In the genomic region with DNA sequence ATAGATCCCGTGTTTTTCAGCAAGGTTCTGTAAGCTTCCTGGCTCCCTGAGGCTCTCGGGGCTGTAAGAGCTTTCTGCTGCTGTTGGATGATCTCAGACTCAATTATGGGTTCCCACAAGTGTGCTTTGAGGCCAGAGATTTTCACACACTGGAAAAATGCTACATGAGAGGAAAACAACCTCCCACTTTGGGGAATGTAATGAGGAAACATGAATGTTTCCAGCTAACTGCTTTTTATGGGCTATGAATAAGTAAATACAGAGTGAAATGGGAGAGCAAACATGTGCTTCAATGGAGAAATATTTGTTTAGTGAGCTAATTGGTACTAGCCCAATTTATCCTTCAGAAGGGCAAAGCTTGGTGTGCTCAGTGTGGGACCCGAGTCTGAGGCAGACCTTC, we compare ENCODE assay signal across 10 cellular contexts.
DNase-seq lines count a peak whose midpoint lies in the region; ATAC-seq and TF ChIP-seq lines count a peak whose summit lies in the region.
"Had no signal": no experiment of that assay in that cellular context is flagged by ENCODE, and none has a peak within 500 bp of the region (broad histone marks: within the 10 kb centered on the region; RNA-seq: fewer than 3 reads in every experiment).

No MANE protein-coding gene starts in this region.

- no peak overlapping the region for H4K5ac ChIP-seq in IMR-90 (ENCODE audit: low read depth, low read length)
- no peak overlapping the region for H4K5ac ChIP-seq in mesendoderm (ENCODE audit: low read length)

- in situ Hi-C loops in IMR-90 (cut with MboI; ENCODE audit: low sequenced_read_pairs), result no loop called here

- H3K4me2 ChIP-seq in IMR-90 (ENCODE audit: low read depth, low read length) (no peak overlapping the region), PC-3 (ENCODE audit: low read length) (peak overlapping the region; percentile 44), mesendoderm (ENCODE audit: low read length) (no peak overlapping the region)

- H3K9ac ChIP-seq in IMR-90 (ENCODE audit: low read depth, low read length), result no peak overlapping the region
- H3K9ac ChIP-seq in PC-3 (ENCODE audit: low read length), result no peak overlapping the region
- H3K9ac ChIP-seq in mesendoderm (ENCODE audit: low read length), result no peak overlapping the region

- TF ChIP-seq RAD21 in IMR-90 (IDR thresholded peaks at IDR 0.05; ENCODE audit: low read length), result no peak

- dilution Hi-C loops in IMR-90 (cut with HindIII; ENCODE audit: low sequenced_read_pairs, unreplicated experiment), result no loop called here

- TF ChIP-seq CTCF in IMR-90 (conservative IDR thresholded peaks at IDR 0.05; ENCODE audit: low read depth, low read length) (no peak), PC-3 (conservative IDR thresholded peaks at IDR 0.05; ENCODE audit: low read depth, low read length) (no peak), chondrocyte (IDR thresholded peaks at IDR 0.05) (no peak)

- H3K79me1 ChIP-seq in IMR-90 (ENCODE audit: low read depth in 1 of 2, low read length in 2 of 2) (no peaks in the 10 kb centered on the region), mesendoderm (ENCODE audit: low read length) (no peaks in the 10 kb centered on the region)

- H3K4ac ChIP-seq in IMR-90 (ENCODE audit: low read depth, low read length) (no peak overlapping the region), mesendoderm (ENCODE audit: low read depth, low read length) (no peak overlapping the region)

- intact Hi-C loops in IMR-90 (cut with micrococcal nuclease), result no loop called here
- intact Hi-C loops in PC-3 (cut with micrococcal nuclease), result no loop called here
- intact Hi-C loops in Right ventricle myocardium superior (cut with DNase I), result no loop called here

- DNase-seq in A172 (ENCODE audit: low spot score) (peak; percentile 3), IMR-90 (peak; percentile 64), PC-3 (peak; percentile 73), kidney tubule cell (ENCODE audit: low spot score) (peak; percentile 79), Right ventricle myocardium superior (no peak), chondrocyte (ENCODE audit: low spot score) (no peak), NCI-H2227 (lab: John Stamatoyannopoulos, UW; ENCODE audit: unreplicated experiment) (no peak), mesendoderm (no peak)

- no peak overlapping the region for H3K4me3 Mint-ChIP-seq in chondrocyte (ENCODE audit: unreplicated experiment)
- H3K4me3 Mint-ChIP-seq: natural killer cell treated with Interleukin-12 subunit alpha and Interleukin-12 subunit beta and Interleukin-15 and Interleukin-18, amount 100 ng/mL, for 72 hours had no signal

- BruUV-seq in IMR-90 (replicated peaks; lab: Mats Ljungman, UMichigan) (no TSS peak), PC-3 (replicated peaks; lab: Mats Ljungman, UMichigan) (no TSS peak)

- H3K9me1 ChIP-seq in IMR-90 (ENCODE audit: insufficient read depth, low read length), result no peaks in the 10 kb centered on the region

- H3K36me3 Mint-ChIP-seq in chondrocyte (ENCODE audit: low read depth), result no peaks in the 10 kb centered on the region
- H3K36me3 Mint-ChIP-seq: natural killer cell treated with Interleukin-12 subunit alpha and Interleukin-12 subunit beta and Interleukin-15 and Interleukin-18, amount 100 ng/mL, for 72 hours had no signal

- H3K23ac ChIP-seq in IMR-90 (ENCODE audit: low read depth, low read length), result no peak overlapping the region
- H3K23ac ChIP-seq in mesendoderm (ENCODE audit: low read length), result no peak overlapping the region

- TF ChIP-seq POLR2A in IMR-90 (IDR thresholded peaks at IDR 0.05; ENCODE audit: low read depth, low read length), result no peak

- H4K8ac ChIP-seq in IMR-90 (ENCODE audit: low read depth in 2 of 2, low read length in 2 of 2), result no peak overlapping the region
- no peak overlapping the region for H4K8ac ChIP-seq in mesendoderm (ENCODE audit: low read depth, low read length)

- no peak overlapping the region for H3K14ac ChIP-seq in IMR-90 (replicated peaks; ENCODE audit: low read depth, low read length)

- H3K79me2 ChIP-seq in PC-3 (ENCODE audit: low read length), result no peaks in the 10 kb centered on the region
- no peaks in the 10 kb centered on the region for H3K79me2 ChIP-seq in mesendoderm (ENCODE audit: control insufficient read depth, insufficient read depth, low read length)

- no peak overlapping the region for H2AK5ac ChIP-seq in IMR-90 (ENCODE audit: low read depth, low read length)
- H2AK5ac ChIP-seq in mesendoderm (ENCODE audit: low read length), result no peak overlapping the region

- H3K4me1 ChIP-seq in IMR-90 (ENCODE audit: control insufficient read depth, insufficient read depth, low read length) (peaks cover 4% of the 10 kb centered on the region; the same call in 1 of the 2 replicates), PC-3 (ENCODE audit: insufficient read depth, low read length) (peaks cover 15% of the 10 kb centered on the region), mesendoderm (ENCODE audit: control insufficient read depth, low read depth, low read length) (no peaks in the 10 kb centered on the region)

- peak; percentile 78 for ATAC-seq in IMR-90 (ENCODE audit: low read depth)
- ATAC-seq in PC-3, result peak; percentile 90
- no peak for ATAC-seq in Right ventricle myocardium superior (ENCODE audit: poor library complexity)
- ATAC-seq: natural killer cell treated with Interleukin-12 subunit alpha and Interleukin-12 subunit beta and Interleukin-15 and Interleukin-18, amount 100 ng/mL, for 72 hours had no signal

- no peak overlapping the region; the same call in 1 of the 2 replicates for H2BK120ac ChIP-seq in IMR-90 (ENCODE audit: low read depth, low read length)
- no peak overlapping the region for H2BK120ac ChIP-seq in mesendoderm (ENCODE audit: low read depth, low read length)

- CTCF ChIA-PET in IMR-90 (lab: Yijun Ruan, JAX) (no interaction called here), PC-3 (lab: Charles Lee) (no interaction called here)

- H3K9me2 ChIP-seq in PC-3 (replicated peaks; ENCODE audit: low read length), result no peaks in the 10 kb centered on the region

- H3K27me3 Mint-ChIP-seq in chondrocyte (ENCODE audit: low read depth), result peaks cover 2% of the 10 kb centered on the region

- H3K9me3 Mint-ChIP-seq in chondrocyte (ENCODE audit: low read depth), result peaks cover 6% of the 10 kb centered on the region

- no peaks in the 10 kb centered on the region for H3K27me3 ChIP-seq in IMR-90 (ENCODE audit: control insufficient read depth, insufficient read depth, low read length)
- H3K27me3 ChIP-seq in PC-3 (ENCODE audit: low read length), result 0 out of 2 replicates have a peak, but pooled peaks cover 3% of the 10 kb centered on the region
- no peaks in the 10 kb centered on the region for H3K27me3 ChIP-seq in mesendoderm (ENCODE audit: insufficient read depth, low read length, poor library complexity)

- H3F3A ChIP-seq in PC-3 (ENCODE audit: low read length, unreplicated experiment), result no peaks in the 10 kb centered on the region

- H2BK5ac ChIP-seq in IMR-90 (ENCODE audit: low read depth, low read length, poor library complexity, severe bottlenecking) (no peak overlapping the region), mesendoderm (ENCODE audit: low read length) (no peak overlapping the region)

- no peak overlapping the region for H2BK15ac ChIP-seq in IMR-90 (ENCODE audit: low read depth, low read length)
- H2BK15ac ChIP-seq in mesendoderm (replicated peaks; ENCODE audit: low read depth), result no peak overlapping the region

- H2AFZ ChIP-seq in IMR-90 (replicated peaks; ENCODE audit: low read length, poor library complexity) (no peak overlapping the region), PC-3 (ENCODE audit: low read length) (no peak overlapping the region)

- H3K56ac ChIP-seq in IMR-90 (ENCODE audit: extremely low read depth, insufficient read depth, low read length) (no peak overlapping the region), mesendoderm (ENCODE audit: low read length) (no peak overlapping the region)

- H3K27ac ChIP-seq in IMR-90 (ENCODE audit: insufficient read depth, low read length) (peak overlapping the region; percentile 9; the same call in 1 of the 2 replicates), PC-3 (ENCODE audit: low read length) (peak overlapping the region; percentile 12; the same call in 1 of the 2 replicates), mesendoderm (ENCODE audit: low read depth, low read length) (no peak overlapping the region)
- H3K27ac ChIP-seq: SK-N-MC had no signal

- peak overlapping the region; percentile 54 for H3K18ac ChIP-seq in IMR-90 (ENCODE audit: low read depth, low read length)
- H3K18ac ChIP-seq in mesendoderm (ENCODE audit: low read length), result no peak overlapping the region

- no peak overlapping the region for H2BK20ac ChIP-seq in IMR-90 (ENCODE audit: low read depth, low read length)

- POLR2A ChIA-PET in IMR-90 (lab: Charles Lee; ENCODE audit: unreplicated experiment) (no interaction called here), PC-3 (lab: Charles Lee; ENCODE audit: unreplicated experiment) (no interaction called here)

- WGBS in IMR-90 (ENCODE audit: extremely low coverage in 2 of 2, insufficient read length in 1 of 2), 2 experiments, result no CpG with 5 or more reads among the region's 3 CpGs
- WGBS in mesendoderm (ENCODE audit: extremely low coverage, insufficient coverage, low lambda C conversion rate), result no CpG with 5 or more reads among the region's 3 CpGs

- H4K20me1 ChIP-seq in IMR-90 (ENCODE audit: insufficient read depth, low read length) (no peaks in the 10 kb centered on the region), PC-3 (ENCODE audit: low read length) (no peaks in the 10 kb centered on the region)

- H2AK9ac ChIP-seq in IMR-90 (replicated peaks; ENCODE audit: low read depth, low read length, poor library complexity), result no peak overlapping the region

- H3K36me3 ChIP-seq in IMR-90 (ENCODE audit: control insufficient read depth, insufficient read depth, low read length) (no peaks in the 10 kb centered on the region), PC-3 (ENCODE audit: low read depth, low read length) (no peaks in the 10 kb centered on the region), mesendoderm (ENCODE audit: control insufficient read depth, insufficient read depth, low read length) (no peaks in the 10 kb centered on the region)

- no peak overlapping the region for H4K91ac ChIP-seq in IMR-90 (ENCODE audit: insufficient read depth, low read depth, low read length)

- no peak overlapping the region for H3K27ac Mint-ChIP-seq in chondrocyte (ENCODE audit: unreplicated experiment)
- H3K27ac Mint-ChIP-seq: natural killer cell treated with Interleukin-12 subunit alpha and Interleukin-12 subunit beta and Interleukin-15 and Interleukin-18, amount 100 ng/mL, for 72 hours had no signal

- peaks cover 3% of the 10 kb centered on the region for H3K4me1 Mint-ChIP-seq in chondrocyte (ENCODE audit: low read depth)

- H3K9me3 ChIP-seq in IMR-90 (ENCODE audit: control insufficient read depth, insufficient read depth, low read length) (peaks cover 1% of the 10 kb centered on the region; the same call in 1 of the 2 replicates), PC-3 (ENCODE audit: low read length) (no peaks in the 10 kb centered on the region)

- H3K4me3 ChIP-seq in IMR-90 (ENCODE audit: insufficient read depth, low read depth, low read length), result no peak overlapping the region
- no peak overlapping the region for H3K4me3 ChIP-seq in PC-3 (ENCODE audit: low read length)
- no peak overlapping the region for H3K4me3 ChIP-seq in mesendoderm (ENCODE audit: low read length)
- H3K4me3 ChIP-seq: SK-N-MC had no signal

TF ChIP-seq in IMR-90, 13 proteins besides CTCF, POLR2A, EP300 and RAD21 (continues in another document):
- no peak for TF ChIP-seq MAZ (IDR thresholded peaks at IDR 0.05; ENCODE audit: borderline replicate concordance, low read depth, low read length)
- TF ChIP-seq MAFK (IDR thresholded peaks at IDR 0.05; ENCODE audit: low read depth, low read length), result no peak
- TF ChIP-seq FOS (IDR thresholded peaks at IDR 0.05; ENCODE audit: low read depth, low read length), result no peak

Comparison
In these comparisons a context has a peak if more than half of its experiments do, and no peak if none do; other contexts are left out.
1. DNase-seq: peak in A172 (single experiment), IMR-90 (single experiment), PC-3 (single experiment) and kidney tubule cell (single experiment); none in Right ventricle myocardium superior (single experiment), chondrocyte (single experiment), NCI-H2227 (single experiment) and mesendoderm (single experiment).